Comparison of ENCODE assay signal across 8 cellular contexts in genomic region chr16:71311553-71312158, GRCh38. TPM values are rescaled to one million over a fixed set of nuclear protein-coding genes. Genes with fewer than 3 reads are reported as not detected.
DNase-seq lines count a peak whose midpoint lies in the region; ATAC-seq and TF ChIP-seq lines count a peak whose summit lies in the region.

No MANE protein-coding gene starts in this region.

- no peaks in the 10 kb centered on the region for H3K9me3 ChIP-seq in cardiac muscle cell (ENCODE audit: low read depth)
- H3K9me3 ChIP-seq in tibial nerve: no peaks in the 10 kb centered on the region

- H3K4me3 ChIP-seq in cardiac muscle cell (no peak overlapping the region), tibial nerve (no peak overlapping the region)

- H3K4me1 ChIP-seq in cardiac muscle cell (ENCODE audit: low read depth): no peaks in the 10 kb centered on the region
- H3K4me1 ChIP-seq in tibial nerve: no peaks in the 10 kb centered on the region

- intact Hi-C loops in cardiac septum (cut with DNase I): no loop called here

- TF ChIP-seq CTCF in cardiac muscle cell (IDR thresholded peaks at IDR 0.05; ENCODE audit: low read depth, low read length) (peak; percentile 75), tibial nerve (IDR thresholded peaks at IDR 0.05) (peak; percentile 49 to 70 (median 61))

- H3K27ac ChIP-seq in cardiac muscle cell (no peak overlapping the region), tibial nerve (no peak overlapping the region)

- DNase-seq in cardiac muscle cell (ENCODE audit: low read depth in 1 of 2, low spot score in 1 of 2): peak; percentile 28 to 78
- DNase-seq in cardiac septum (ENCODE audit: low spot score): no peak
- DNase-seq in M059J (ENCODE audit: low read depth): peak; percentile 10
- DNase-seq in activated T-cell treated with anti-CD3 and anti-CD28 coated beads for 4 hours: peak; percentile 11
- DNase-seq in inferior parietal cortex (ENCODE audit: extremely low spot score): peak; percentile 63
- no peak for DNase-seq in tibial nerve (ENCODE audit: low spot score in 2 of 2)
- DNase-seq in GF-D8 (lab: John Stamatoyannopoulos, UW): no peak

- no peak for ATAC-seq in GM18517 (IDR thresholded peaks at IDR 0.05; ENCODE audit: unreplicated experiment)

- TF ChIP-seq POLR2A in tibial nerve (IDR thresholded peaks at IDR 0.05): no peak

- WGBS in tibial nerve, 2 donors: 18 to 28% methylated on average over 7 of the region's 7 CpGs

- H3K27me3 ChIP-seq in cardiac muscle cell (peaks cover 12% of the 10 kb centered on the region), tibial nerve (no peaks in the 10 kb centered on the region)

- H3K36me3 ChIP-seq in cardiac muscle cell (no peaks in the 10 kb centered on the region), tibial nerve (no peaks in the 10 kb centered on the region)

- TF ChIP-seq EP300 in tibial nerve (IDR thresholded peaks at IDR 0.05): no peak

RNA-seq across cellular contexts. Expression of gene CMTR2, which starts 22.5 kb away (rescaled TPM):
- total RNA-seq in cardiac muscle cell (21.5 and 38.6 TPM in 2 replicates), cardiac septum (8.9 TPM), tibial nerve (10 to 100 TPM; 17.1 to 31.4 (median 22.2) TPM)
- polyA plus RNA-seq in cardiac muscle cell: 13.9 and 20.4 TPM in 2 replicates
- 21.3 and 33.8 TPM in 2 replicates for total RNA-seq in M059J (2014; rRNA removed; shearing (Covaris generic))

RNA-seq across cellular contexts. Expression of gene CALB2, which starts 46.9 kb away (rescaled TPM):
- total RNA-seq in cardiac muscle cell (0.36 and 1.3 TPM in 2 replicates), cardiac septum (0.70 TPM), tibial nerve (10 to 100 TPM in 2 of 4 donors, 1 to 10 TPM in 2; 3.5 to 24.7 (median 11.3) TPM)
- polyA plus RNA-seq in cardiac muscle cell: 0.34 and 0.45 TPM in 2 replicates
- 0.10 TPM in 1 of 2 replicates, not detected in the other for total RNA-seq in M059J (2014; rRNA removed; shearing (Covaris generic))

Comparison
In these comparisons a context has a peak if more than half of its experiments do, and no peak if none do; other contexts are left out.
1. DNase-seq: peak in cardiac muscle cell (2 of 2), M059J (single experiment), activated T-cell treated with anti-CD3 and anti-CD28 coated beads for 4 hours (single experiment) and inferior parietal cortex (single experiment); none in cardiac septum (single experiment), tibial nerve (0 of 2) and GF-D8 (single experiment).